In genomic region chr7:1175597-1175966, GRCh38 we compare ENCODE assay signal across 11 cellular contexts. TPM values are rescaled to one million over a fixed set of nuclear protein-coding genes. Genes with fewer than 3 reads are reported as not detected.
DNase-seq lines count a peak whose midpoint lies in the region; ATAC-seq and TF ChIP-seq lines count a peak whose summit lies in the region.
"Had no signal": no experiment of that assay in that cellular context is flagged by ENCODE, and none has a peak within 500 bp of the region (broad histone marks: within the 10 kb centered on the region; RNA-seq: fewer than 3 reads in every experiment).

No MANE protein-coding gene starts in this region.

- H3K36me3 ChIP-seq in Caco-2 (ENCODE audit: control insufficient read depth, insufficient read depth, low read length) (no peaks in the 10 kb centered on the region), sigmoid colon (no peaks in the 10 kb centered on the region)
- H3K36me3 ChIP-seq: cardiac muscle cell, thyroid gland had no signal

- H3K4me1 Mint-ChIP-seq in Caco-2 (ENCODE audit: low read depth, unreplicated experiment), result no peaks in the 10 kb centered on the region

- H3K9me3 ChIP-seq in Caco-2 (no peaks in the 10 kb centered on the region), sigmoid colon (no peaks in the 10 kb centered on the region)
- H3K9me3 ChIP-seq: thyroid gland had no signal

- H3K4me3 ChIP-seq in Caco-2 (ENCODE audit: low read depth, low read length) (no peak overlapping the region), NB4 (ENCODE audit: low read depth, low read length) (peak overlapping the region; percentile 38), coronary artery (peak overlapping the region; percentile 58), sigmoid colon (peak overlapping the region in 3 of 4 donors; percentile 21 to 36 (median 28))
- H3K4me3 ChIP-seq: cardiac muscle cell, thyroid gland had no signal

- WGBS in sigmoid colon, 2 donors, result 90 to 93% methylated on average over 15 of the region's 15 CpGs

- peaks cover 11% of the 10 kb centered on the region for H3K4me1 ChIP-seq in Caco-2
- H3K4me1 ChIP-seq in sigmoid colon, result peaks cover 0 to 12% (median 7%) of the 10 kb centered on the region in 4 donors

- H3K27me3 ChIP-seq in Caco-2 (replicated peaks; ENCODE audit: control insufficient read depth, insufficient read depth, low read length) (no peaks in the 10 kb centered on the region), sigmoid colon (peaks cover 0 to 6% (median 3%) of the 10 kb centered on the region in 3 donors)
- H3K27me3 ChIP-seq: cardiac muscle cell, thyroid gland had no signal

- DNase-seq in Caco-2 (no peak), NB4 (ENCODE audit: low read depth) (no peak), coronary artery (ENCODE audit: low spot score) (no peak), sigmoid colon (no peak), NCI-H187 (lab: John Stamatoyannopoulos, UW) (no peak), NCI-H524 (lab: John Stamatoyannopoulos, UW) (no peak), NCI-H1417 (lab: John Stamatoyannopoulos, UW) (no peak)

- BruUV-seq in Caco-2 (replicated peaks; lab: Mats Ljungman, UMichigan), result no TSS peak

- H3K4me3 Mint-ChIP-seq in Caco-2 (ENCODE audit: unreplicated experiment), result peak overlapping the region; percentile 74

- no peaks in the 10 kb centered on the region for H3K27me3 Mint-ChIP-seq in Caco-2 (ENCODE audit: insufficient read depth, unreplicated experiment)

- TF ChIP-seq CTCF in Caco-2 (IDR thresholded peaks at IDR 0.05; ENCODE audit: insufficient read depth in 1 of 2, low read depth in 1 of 2, low read length in 1 of 2, severe bottlenecking in 1 of 2, unreplicated experiment in 1 of 2), result no peak
- TF ChIP-seq CTCF in NB4 (IDR thresholded peaks at IDR 0.05; ENCODE audit: low read depth, low read length), result no peak
- TF ChIP-seq CTCF in coronary artery (IDR thresholded peaks at IDR 0.05), result no peak
- TF ChIP-seq CTCF in sigmoid colon (IDR thresholded peaks at IDR 0.05), result no peak

- intact Hi-C loops in Caco-2 (cut with micrococcal nuclease; ENCODE audit: unreplicated experiment), result no loop called here
- intact Hi-C loops in sigmoid colon (cut with DNase I), result loop anchor here (5.0 kb wide), 2 partner anchors 88 to 183 kb away; partner anchors contain the start of gene GPER1

- CTCF ChIA-PET in Caco-2 (lab: Charles Lee), result interaction anchor here (0.6 to 2.6 kb wide), 9 partner anchors 11 to 198 kb away, joined by 3 to 24 read pairs (median 6); a partner anchor contains a TSS

- POLR2A ChIA-PET in Caco-2 (lab: Charles Lee), result no interaction called here

- H3K9me3 Mint-ChIP-seq in Caco-2 (ENCODE audit: unreplicated experiment), result no peaks in the 10 kb centered on the region
- H3K9me3 Mint-ChIP-seq: T-helper 1 cell treated with Interleukin-12 subunit alpha and Interleukin-12 subunit beta and Interleukin-4 antibody, amounts not matched to agents 30 μg/mL and 1 μg/mL, for 36 hours had no signal

- peaks cover 23% of the 10 kb centered on the region for H3K36me3 Mint-ChIP-seq in Caco-2 (ENCODE audit: insufficient read depth, unreplicated experiment)

- TF ChIP-seq POLR2A in NB4 (IDR thresholded peaks at IDR 0.05; ENCODE audit: extremely low read depth, insufficient read length), result no peak
- TF ChIP-seq POLR2A in sigmoid colon (IDR thresholded peaks at IDR 0.05), result no peak

- no peak for ATAC-seq in GM19324 (IDR thresholded peaks at IDR 0.05; ENCODE audit: low FRiP score, unreplicated experiment)

- no peak overlapping the region for H3K27ac ChIP-seq in coronary artery
- peak overlapping the region in 3 of 4 donors; percentile 26 to 43 (median 42) for H3K27ac ChIP-seq in sigmoid colon
- H3K27ac ChIP-seq: cardiac muscle cell, thyroid gland had no signal

- peak overlapping the region; percentile 64 for H3K27ac Mint-ChIP-seq in Caco-2 (ENCODE audit: unreplicated experiment)

- TF ChIP-seq EP300 in sigmoid colon (IDR thresholded peaks at IDR 0.05), result no peak

RNA-seq across cellular contexts. Expression of gene ZFAND2A, which starts 15.6 kb away (rescaled TPM):
- total RNA-seq in Caco-2 (2022), result 32.1 and 33.6 TPM in 2 replicates
- 10 to 100 TPM; 21.6 to 28.2 (median 25.0) TPM for total RNA-seq in sigmoid colon
- polyA plus RNA-seq in sigmoid colon, result 100 to 1,000 TPM in 1 of 3 donors, 10 to 100 TPM in 2; 35.5 to 231 (median 99.7) TPM

RNA-seq across cellular contexts. Expression of gene UNCX, which starts 57.1 kb away (rescaled TPM):
- not detected in 2 replicates for total RNA-seq in Caco-2 (2022)
- not detected for total RNA-seq in sigmoid colon
- polyA plus RNA-seq in sigmoid colon, result not detected
- total RNA-seq: thyroid gland had no signal

Comparison
In these comparisons a context has a peak if more than half of its experiments do, and no peak if none do; other contexts are left out.
1. H3K27ac ChIP-seq: peak in sigmoid colon (3 of 4); none in coronary artery (0 of 2).